ENCODE assay signal across 8 cellular contexts in genomic region chr9:93127395-93127911, GRCh38. TPM values are rescaled to one million over a fixed set of nuclear protein-coding genes. Genes with fewer than 3 reads are reported as not detected.
A peak's percentile ranks its signal among the peaks of the same experiment; 100 is the strongest.
DNase-seq lines count a peak whose midpoint lies in the region; ATAC-seq and TF ChIP-seq lines count a peak whose summit lies in the region.

No MANE protein-coding gene starts in this region.

- no peak overlapping the region for H3K27ac Mint-ChIP-seq in activated B cell treated with CpG ODN at 0.5 μM for 24 hours

- H3K4me3 Mint-ChIP-seq in activated B cell treated with CpG ODN at 0.5 μM for 24 hours: no peak overlapping the region

- peaks cover 31% of the 10 kb centered on the region for H3K4me1 ChIP-seq in prostate gland (replicated peaks)

- H3K9me3 ChIP-seq in prostate gland: no peaks in the 10 kb centered on the region

- CTCF ChIA-PET in activated B cell treated with CpG ODN at 0.5 μM for 24 hours (lab: Charles Lee): no interaction called here

- no peak for TF ChIP-seq CTCF in activated B cell treated with CpG ODN at 0.5 μM for 24 hours (IDR thresholded peaks at IDR 0.05)
- TF ChIP-seq CTCF in prostate gland (IDR thresholded peaks at IDR 0.05): no peak
- no peak for TF ChIP-seq CTCF in brain microvascular endothelial cell (IDR thresholded peaks at IDR 0.05; ENCODE audit: low read depth, low read length, missing control alignments)

- peaks cover 5% of the 10 kb centered on the region for H3K36me3 Mint-ChIP-seq in activated B cell treated with CpG ODN at 0.5 μM for 24 hours (ENCODE audit: low read depth)

- no peaks in the 10 kb centered on the region for H3K27me3 Mint-ChIP-seq in activated B cell treated with CpG ODN at 0.5 μM for 24 hours

- H3K36me3 ChIP-seq in H7 (replicated peaks; ENCODE audit: control insufficient read depth, insufficient read depth, low read length) (peaks cover 4% of the 10 kb centered on the region), prostate gland (no peaks in the 10 kb centered on the region), brain microvascular endothelial cell (replicated peaks) (peaks cover 3% of the 10 kb centered on the region)

- no peak for TF ChIP-seq POLR2A in prostate gland (IDR thresholded peaks at IDR 0.05)

- intact Hi-C loops in activated B cell treated with CpG ODN at 0.5 μM for 24 hours (cut with micrococcal nuclease) (no loop called here), Right ventricle myocardium inferior (cut with DNase I) (no loop called here), prostate gland (cut with DNase I) (no loop called here)

- H3K27me3 ChIP-seq in H7 (ENCODE audit: control insufficient read depth, insufficient read depth, low read length): no peaks in the 10 kb centered on the region
- H3K27me3 ChIP-seq in prostate gland (replicated peaks; ENCODE audit: insufficient read depth): no peaks in the 10 kb centered on the region
- H3K27me3 ChIP-seq in brain microvascular endothelial cell (replicated peaks): no peaks in the 10 kb centered on the region

- 37% methylated on average over 8 of the region's 8 CpGs for WGBS in prostate gland

- in situ Hi-C loops in brain microvascular endothelial cell (cut with HindIII; ENCODE audit: low pct_ligation_motif_present, low sequenced_read_pairs): no loop called here

- H3K4me3 ChIP-seq in H7 (ENCODE audit: insufficient read depth, low read depth, low read length): no peak overlapping the region
- H3K4me3 ChIP-seq in prostate gland: no peak overlapping the region
- no peak overlapping the region for H3K4me3 ChIP-seq in brain microvascular endothelial cell (ENCODE audit: low read depth, low read length)

- H3K27ac ChIP-seq in prostate gland: peak overlapping the region; percentile 54 to 60
- no peak overlapping the region for H3K27ac ChIP-seq in brain microvascular endothelial cell

- ATAC-seq in activated B cell treated with CpG ODN at 0.5 μM for 24 hours (ENCODE audit: low read depth): no peak
- ATAC-seq in Right ventricle myocardium inferior: no peak
- no peak for ATAC-seq in GM19351 (IDR thresholded peaks at IDR 0.05; ENCODE audit: unreplicated experiment)
- no peak for ATAC-seq in activated CD4-positive, CD25-positive, alpha-beta regulatory T cell treated with anti-CD3 and anti-CD28 coated beads, Interleukin-2, amount 50 U/mL, for 24 hours

- peak; percentile 62 for DNase-seq in H7
- peak; percentile 14 for DNase-seq in activated B cell treated with CpG ODN at 0.5 μM for 24 hours
- DNase-seq in Right ventricle myocardium inferior (ENCODE audit: missing footprints): peak; percentile 64
- DNase-seq in prostate gland (ENCODE audit: low spot score): no peak
- no peak for DNase-seq in stimulated activated CD4-positive, alpha-beta T cell treated with anti-CD3 and anti-CD28 coated beads, Interleukin-15, amount 100 ng/mL, for 24 hours
- no peak for DNase-seq in brain microvascular endothelial cell

- H3K9me3 Mint-ChIP-seq in activated B cell treated with CpG ODN at 0.5 μM for 24 hours: no peaks in the 10 kb centered on the region

- H3K4me1 Mint-ChIP-seq in activated B cell treated with CpG ODN at 0.5 μM for 24 hours: peaks cover 21% of the 10 kb centered on the region

- POLR2A ChIA-PET in activated B cell treated with CpG ODN at 0.5 μM for 24 hours (lab: Charles Lee): no interaction called here

RNA-seq across cellular contexts. Expression of gene NINJ1, which starts 6.6 kb away (rescaled TPM):
- total RNA-seq in H7 (2014; rRNA removed; shearing (Covaris generic)): 44.6 and 45.3 TPM in 2 replicates
- total RNA-seq in activated B cell treated with CpG ODN at 0.5 μM for 24 hours (10.2 and 11.0 TPM in 2 replicates), Right ventricle myocardium inferior (55.5 TPM), prostate gland (100 to 1,000 TPM; 139 to 183 TPM)

RNA-seq across cellular contexts. Expression of gene CARD19, which starts 31.4 kb away (rescaled TPM):
- total RNA-seq in H7 (2014; rRNA removed; shearing (Covaris generic)): 46.5 and 69.8 TPM in 2 replicates
- total RNA-seq in activated B cell treated with CpG ODN at 0.5 μM for 24 hours: 13.7 and 15.6 TPM in 2 replicates
- 27.1 TPM for total RNA-seq in Right ventricle myocardium inferior
- 100 to 1,000 TPM in 1 of 2 donors, 10 to 100 TPM in 1; 41.9 to 111 TPM for total RNA-seq in prostate gland

RNA-seq across cellular contexts. Expression of gene WNK2, which starts 56.5 kb away (rescaled TPM):
- 13.3 and 29.5 TPM in 2 replicates for total RNA-seq in H7 (2014; rRNA removed; shearing (Covaris generic))
- total RNA-seq in activated B cell treated with CpG ODN at 0.5 μM for 24 hours: 0.24 TPM in 1 of 2 replicates, not detected in the other
- total RNA-seq in Right ventricle myocardium inferior: 200 TPM
- total RNA-seq in prostate gland: 100 to 1,000 TPM in 1 of 2 donors, 10 to 100 TPM in 1; 77.9 to 136 TPM

Comparison
In these comparisons a context has a peak if more than half of its experiments do, and no peak if none do; other contexts are left out.
1. DNase-seq: peak in H7 (single experiment), activated B cell treated with CpG ODN at 0.5 μM for 24 hours (single experiment) and Right ventricle myocardium inferior (single experiment); none in prostate gland (single experiment), stimulated activated CD4-positive, alpha-beta T cell treated with anti-CD3 and anti-CD28 coated beads, Interleukin-15, amount 100 ng/mL, for 24 hours (single experiment) and brain microvascular endothelial cell (single experiment).
2. RNA of gene WNK2, which starts 56.5 kb away (total RNA-seq): 200 TPM in Right ventricle myocardium inferior (single experiment), 77.9 to 136 TPM in prostate gland and 13.3 to 29.5 TPM in H7; 0.24 TPM in activated B cell treated with CpG ODN at 0.5 μM for 24 hours; every median in the first group is over 10 times any median in the second.